1 cellular context compared by ENCODE assay signal in genomic region chr3:128725932-128726690, GRCh38.
A peak's percentile ranks its signal among the peaks of the same experiment; 100 is the strongest.
TF ChIP-seq lines count a peak whose summit lies in the region.

TSS of gene RAB7A (plus strand) at chr3:128726183. CDS start at chr3:128795368, 69,185 bp downstream.

TF ChIP-seq in K562, 482 proteins besides CTCF, POLR2A, EP300 and RAD21 (continued from another document and continues in another):
- TF ChIP-seq, protein P1, sequence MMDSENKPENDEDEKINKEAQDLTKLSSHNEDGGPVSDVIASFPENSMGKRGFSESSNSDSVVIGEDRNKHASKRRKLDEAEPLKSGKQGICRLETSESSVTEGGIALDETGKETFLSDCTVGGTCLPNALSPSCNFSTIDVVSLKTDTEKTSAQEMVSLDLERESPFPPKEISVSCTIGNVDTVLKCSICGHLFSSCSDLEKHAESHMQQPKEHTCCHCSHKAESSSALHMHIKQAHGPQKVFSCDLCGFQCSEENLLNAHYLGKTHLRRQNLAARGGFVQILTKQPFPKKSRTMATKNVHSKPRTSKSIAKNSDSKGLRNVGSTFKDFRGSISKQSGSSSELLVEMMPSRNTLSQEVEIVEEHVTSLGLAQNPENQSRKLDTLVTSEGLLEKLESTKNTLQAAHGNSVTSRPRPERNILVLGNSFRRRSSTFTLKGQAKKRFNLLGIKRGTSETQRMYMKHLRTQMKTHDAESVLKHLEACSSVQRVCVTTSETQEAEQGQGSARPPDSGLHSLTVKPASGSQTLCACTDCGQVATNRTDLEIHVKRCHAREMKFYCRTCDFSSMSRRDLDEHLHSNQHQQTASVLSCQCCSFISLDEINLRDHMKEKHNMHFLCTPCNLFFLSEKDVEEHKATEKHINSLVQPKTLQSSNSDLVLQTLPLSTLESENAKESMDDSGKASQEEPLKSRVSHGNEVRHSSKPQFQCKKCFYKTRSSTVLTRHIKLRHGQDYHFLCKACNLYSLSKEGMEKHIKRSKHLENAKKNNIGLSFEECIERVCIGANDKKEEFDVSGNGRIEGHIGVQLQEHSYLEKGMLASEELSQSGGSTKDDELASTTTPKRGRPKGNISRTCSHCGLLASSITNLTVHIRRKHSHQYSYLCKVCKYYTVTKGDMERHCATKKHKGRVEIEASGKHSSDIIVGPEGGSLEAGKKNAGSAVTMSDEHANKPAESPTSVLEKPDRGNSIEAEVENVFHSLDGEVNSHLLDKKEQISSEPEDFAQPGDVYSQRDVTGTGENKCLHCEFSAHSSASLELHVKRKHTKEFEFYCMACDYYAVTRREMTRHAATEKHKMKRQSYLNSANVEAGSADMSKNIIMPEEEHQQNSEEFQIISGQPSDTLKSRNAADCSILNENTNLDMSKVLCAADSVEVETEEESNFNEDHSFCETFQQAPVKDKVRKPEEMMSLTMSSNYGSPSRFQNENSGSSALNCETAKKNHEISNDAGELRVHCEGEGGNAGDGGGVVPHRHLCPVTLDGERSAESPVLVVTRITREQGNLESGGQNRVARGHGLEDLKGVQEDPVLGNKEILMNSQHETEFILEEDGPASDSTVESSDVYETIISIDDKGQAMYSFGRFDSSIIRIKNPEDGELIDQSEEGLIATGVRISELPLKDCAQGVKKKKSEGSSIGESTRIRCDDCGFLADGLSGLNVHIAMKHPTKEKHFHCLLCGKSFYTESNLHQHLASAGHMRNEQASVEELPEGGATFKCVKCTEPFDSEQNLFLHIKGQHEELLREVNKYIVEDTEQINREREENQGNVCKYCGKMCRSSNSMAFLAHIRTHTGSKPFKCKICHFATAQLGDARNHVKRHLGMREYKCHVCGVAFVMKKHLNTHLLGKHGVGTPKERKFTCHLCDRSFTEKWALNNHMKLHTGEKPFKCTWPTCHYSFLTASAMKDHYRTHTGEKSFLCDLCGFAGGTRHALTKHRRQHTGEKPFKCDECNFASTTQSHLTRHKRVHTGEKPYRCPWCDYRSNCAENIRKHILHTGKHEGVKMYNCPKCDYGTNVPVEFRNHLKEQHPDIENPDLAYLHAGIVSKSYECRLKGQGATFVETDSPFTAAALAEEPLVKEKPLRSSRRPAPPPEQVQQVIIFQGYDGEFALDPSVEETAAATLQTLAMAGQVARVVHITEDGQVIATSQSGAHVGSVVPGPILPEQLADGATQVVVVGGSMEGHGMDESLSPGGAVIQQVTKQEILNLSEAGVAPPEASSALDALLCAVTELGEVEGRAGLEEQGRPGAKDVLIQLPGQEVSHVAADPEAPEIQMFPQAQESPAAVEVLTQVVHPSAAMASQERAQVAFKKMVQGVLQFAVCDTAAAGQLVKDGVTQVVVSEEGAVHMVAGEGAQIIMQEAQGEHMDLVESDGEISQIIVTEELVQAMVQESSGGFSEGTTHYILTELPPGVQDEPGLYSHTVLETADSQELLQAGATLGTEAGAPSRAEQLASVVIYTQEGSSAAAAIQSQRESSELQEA (IDR thresholded peaks at IDR 0.05; ENCODE audit: low read depth), result no peak
- TF ChIP-seq, protein P2, sequence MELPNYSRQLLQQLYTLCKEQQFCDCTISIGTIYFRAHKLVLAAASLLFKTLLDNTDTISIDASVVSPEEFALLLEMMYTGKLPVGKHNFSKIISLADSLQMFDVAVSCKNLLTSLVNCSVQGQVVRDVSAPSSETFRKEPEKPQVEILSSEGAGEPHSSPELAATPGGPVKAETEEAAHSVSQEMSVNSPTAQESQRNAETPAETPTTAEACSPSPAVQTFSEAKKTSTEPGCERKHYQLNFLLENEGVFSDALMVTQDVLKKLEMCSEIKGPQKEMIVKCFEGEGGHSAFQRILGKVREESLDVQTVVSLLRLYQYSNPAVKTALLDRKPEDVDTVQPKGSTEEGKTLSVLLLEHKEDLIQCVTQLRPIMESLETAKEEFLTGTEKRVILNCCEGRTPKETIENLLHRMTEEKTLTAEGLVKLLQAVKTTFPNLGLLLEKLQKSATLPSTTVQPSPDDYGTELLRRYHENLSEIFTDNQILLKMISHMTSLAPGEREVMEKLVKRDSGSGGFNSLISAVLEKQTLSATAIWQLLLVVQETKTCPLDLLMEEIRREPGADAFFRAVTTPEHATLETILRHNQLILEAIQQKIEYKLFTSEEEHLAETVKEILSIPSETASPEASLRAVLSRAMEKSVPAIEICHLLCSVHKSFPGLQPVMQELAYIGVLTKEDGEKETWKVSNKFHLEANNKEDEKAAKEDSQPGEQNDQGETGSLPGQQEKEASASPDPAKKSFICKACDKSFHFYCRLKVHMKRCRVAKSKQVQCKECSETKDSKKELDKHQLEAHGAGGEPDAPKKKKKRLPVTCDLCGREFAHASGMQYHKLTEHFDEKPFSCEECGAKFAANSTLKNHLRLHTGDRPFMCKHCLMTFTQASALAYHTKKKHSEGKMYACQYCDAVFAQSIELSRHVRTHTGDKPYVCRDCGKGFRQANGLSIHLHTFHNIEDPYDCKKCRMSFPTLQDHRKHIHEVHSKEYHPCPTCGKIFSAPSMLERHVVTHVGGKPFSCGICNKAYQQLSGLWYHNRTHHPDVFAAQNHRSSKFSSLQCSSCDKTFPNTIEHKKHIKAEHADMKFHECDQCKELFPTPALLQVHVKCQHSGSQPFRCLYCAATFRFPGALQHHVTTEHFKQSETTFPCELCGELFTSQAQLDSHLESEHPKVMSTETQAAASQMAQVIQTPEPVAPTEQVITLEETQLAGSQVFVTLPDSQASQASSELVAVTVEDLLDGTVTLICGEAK (IDR thresholded peaks at IDR 0.05), result peak; percentile 92
- TF ChIP-seq, protein P2 (CRISPR knock-in tag; IDR thresholded peaks at IDR 0.05), result no peak
- TF ChIP-seq, protein P3, sequence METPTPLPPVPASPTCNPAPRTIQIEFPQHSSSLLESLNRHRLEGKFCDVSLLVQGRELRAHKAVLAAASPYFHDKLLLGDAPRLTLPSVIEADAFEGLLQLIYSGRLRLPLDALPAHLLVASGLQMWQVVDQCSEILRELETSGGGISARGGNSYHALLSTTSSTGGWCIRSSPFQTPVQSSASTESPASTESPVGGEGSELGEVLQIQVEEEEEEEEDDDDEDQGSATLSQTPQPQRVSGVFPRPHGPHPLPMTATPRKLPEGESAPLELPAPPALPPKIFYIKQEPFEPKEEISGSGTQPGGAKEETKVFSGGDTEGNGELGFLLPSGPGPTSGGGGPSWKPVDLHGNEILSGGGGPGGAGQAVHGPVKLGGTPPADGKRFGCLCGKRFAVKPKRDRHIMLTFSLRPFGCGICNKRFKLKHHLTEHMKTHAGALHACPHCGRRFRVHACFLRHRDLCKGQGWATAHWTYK (CRISPR knock-in tag; IDR thresholded peaks at IDR 0.05), result peak; percentile 54; the same call in 1 of the 2 replicates
- TF ChIP-seq NCOR1 (IDR thresholded peaks at IDR 0.05) (peak; percentile 53; the same call in 1 of the 2 replicates), KLF10 (CRISPR knock-in tag; IDR thresholded peaks at IDR 0.05) (no peak), ZNF384 (IDR thresholded peaks at IDR 0.05; ENCODE audit: low read depth, low read length) (no peak), NEUROD1 (IDR thresholded peaks at IDR 0.05; ENCODE audit: borderline replicate concordance, low read depth, low read length, partially characterized antibody) (peak; percentile 21), ZBED1 (IDR thresholded peaks at IDR 0.05) (peak; percentile 66; the same call in 1 of the 2 replicates), CTBP1 (IDR thresholded peaks at IDR 0.05; ENCODE audit: borderline replicate concordance) (peak; percentile 41; the same call in 1 of the 2 replicates), JUNB (CRISPR knock-in tag; conservative IDR thresholded peaks at IDR 0.05) (no peak), CEBPG (CRISPR knock-in tag; IDR thresholded peaks at IDR 0.05) (peak; percentile 95), CEBPG (tag; conservative IDR thresholded peaks at IDR 0.05 in 1 of 2, IDR thresholded peaks at IDR 0.05 in 1 of 2) (peak; percentile 72 to 86), ESRRA (IDR thresholded peaks at IDR 0.05; ENCODE audit: borderline replicate concordance, low read depth) (0 out of 2 replicates have a peak, but pooled peaks have one; percentile 3), TAF9B (IDR thresholded peaks at IDR 0.05; ENCODE audit: partially characterized antibody) (peak; percentile 93), ELK3 (CRISPR knock-in tag; IDR thresholded peaks at IDR 0.05) (no peak), KLF1 (tag; IDR thresholded peaks at IDR 0.05) (peak; percentile 53; the same call in 1 of the 2 replicates), ZBTB33 (CRISPR knock-in tag; IDR thresholded peaks at IDR 0.05) (peak; percentile 54; the same call in 1 of the 2 replicates)
- TF ChIP-seq, protein P4, sequence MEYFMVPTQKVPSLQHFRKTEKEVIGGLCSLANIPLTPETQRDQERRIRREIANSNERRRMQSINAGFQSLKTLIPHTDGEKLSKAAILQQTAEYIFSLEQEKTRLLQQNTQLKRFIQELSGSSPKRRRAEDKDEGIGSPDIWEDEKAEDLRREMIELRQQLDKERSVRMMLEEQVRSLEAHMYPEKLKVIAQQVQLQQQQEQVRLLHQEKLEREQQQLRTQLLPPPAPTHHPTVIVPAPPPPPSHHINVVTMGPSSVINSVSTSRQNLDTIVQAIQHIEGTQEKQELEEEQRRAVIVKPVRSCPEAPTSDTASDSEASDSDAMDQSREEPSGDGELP (CRISPR knock-in tag; IDR thresholded peaks at IDR 0.05; ENCODE audit: borderline replicate concordance), result peak; percentile 94
